17 cellular contexts compared by ENCODE assay signal in the genomic region with DNA sequence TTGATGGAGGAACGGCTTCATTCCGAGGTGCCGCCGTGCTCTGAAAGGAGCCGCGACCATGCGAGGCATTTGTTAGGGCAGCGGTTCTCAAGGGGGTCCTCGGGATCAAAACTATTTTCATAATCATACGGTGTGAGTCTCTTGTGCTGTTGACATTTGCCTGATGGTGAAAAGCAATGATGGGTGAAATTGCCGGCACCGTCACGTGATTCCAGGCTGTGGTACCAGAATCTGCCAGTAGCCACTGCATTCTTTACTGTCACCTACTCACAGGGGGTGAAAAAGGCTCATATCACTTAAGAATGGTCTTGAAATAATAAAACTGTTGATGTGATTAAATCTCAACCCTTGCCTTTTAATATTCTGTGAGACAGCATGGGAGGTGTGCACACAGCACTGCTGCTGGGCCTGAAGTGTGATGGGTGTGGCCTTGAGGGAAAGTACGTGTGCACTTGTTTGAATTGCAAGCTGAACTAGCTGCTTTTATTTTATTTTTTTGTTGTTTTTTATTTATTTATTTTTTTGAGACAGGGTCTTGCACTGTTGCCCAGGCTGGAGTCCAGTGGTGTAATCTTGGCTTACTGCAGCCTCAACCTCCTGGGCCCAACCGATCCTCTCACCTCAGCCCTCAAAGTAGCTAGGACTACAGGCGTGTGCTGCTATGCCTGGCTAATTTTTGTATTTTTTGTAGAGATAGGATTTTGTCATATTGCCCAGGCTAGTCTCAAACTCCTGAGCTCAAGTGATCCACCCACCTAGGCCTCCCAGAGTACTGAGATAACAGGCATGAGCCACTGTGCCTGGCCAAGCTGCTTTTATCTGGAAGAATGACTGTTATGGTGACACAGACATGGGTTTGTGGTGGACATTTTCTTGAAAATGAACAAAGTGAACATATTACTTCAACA. TPM values are rescaled to one million over a fixed set of nuclear protein-coding genes. Genes with fewer than 3 reads are reported as not detected.
A peak's percentile ranks its signal among the peaks of the same experiment; 100 is the strongest.
DNase-seq lines count a peak whose midpoint lies in the region; ATAC-seq and TF ChIP-seq lines count a peak whose summit lies in the region.
"Had no signal": no experiment of that assay in that cellular context is flagged by ENCODE, and none has a peak within 500 bp of the region (broad histone marks: within the 10 kb centered on the region; RNA-seq: fewer than 3 reads in every experiment).

No MANE protein-coding gene starts in this region.

- H2AFZ ChIP-seq in smooth muscle cell (ENCODE audit: low read depth): no peak overlapping the region
- H2AFZ ChIP-seq: PC-9 had no signal

- H3K27me3 Mint-ChIP-seq in activated CD4-positive, alpha-beta memory T cell treated with anti-CD3 and anti-CD28 coated beads for 36 hours: no peaks in the 10 kb centered on the region
- no peaks in the 10 kb centered on the region for H3K27me3 Mint-ChIP-seq in activated CD4-positive, alpha-beta memory T cell treated with anti-CD3 and anti-CD28 coated beads, Interleukin-2, amount 10 ng/mL, durations not matched to agents 7 days and 5 days
- H3K27me3 Mint-ChIP-seq in central memory CD8-positive, alpha-beta T cell: no peaks in the 10 kb centered on the region
- H3K27me3 Mint-ChIP-seq in endothelial cell (ENCODE audit: unreplicated experiment): no peaks in the 10 kb centered on the region
- H3K27me3 Mint-ChIP-seq: activated CD4-positive, alpha-beta T cell treated with anti-CD3 and anti-CD28 coated beads, Interleukin-2, amount 10 ng/mL, durations not matched to agents 24 days and 14 days had no signal

- ATAC-seq in central memory CD8-positive, alpha-beta T cell (replicated peaks; ENCODE audit: extremely low read depth, poor library complexity, severe bottlenecking): peak; percentile 69
- ATAC-seq in GM18502 (IDR thresholded peaks at IDR 0.05; ENCODE audit: poor library complexity, unreplicated experiment) (no peak), HG02571 (IDR thresholded peaks at IDR 0.05; ENCODE audit: unreplicated experiment) (no peak)
- ATAC-seq: pancreas had no signal

- no peak overlapping the region for H3K9ac ChIP-seq in smooth muscle cell (ENCODE audit: low read depth)

- peak; percentile 26 for DNase-seq in activated CD4-positive, alpha-beta memory T cell treated with anti-CD3 and anti-CD28 coated beads for 36 hours
- DNase-seq in activated CD4-positive, alpha-beta memory T cell treated with anti-CD3 and anti-CD28 coated beads, Interleukin-2, amount 10 ng/mL, durations not matched to agents 7 days and 5 days: no peak
- DNase-seq in NCI-H2171 (lab: John Stamatoyannopoulos, UW): peak; percentile 26
- no peak for DNase-seq in central memory CD8-positive, alpha-beta T cell (ENCODE audit: low spot score in 2 of 2)
- DNase-seq in smooth muscle cell (lab: John Stamatoyannopoulos, UW; ENCODE audit: unreplicated experiment): no peak
- DNase-seq in endothelial cell (ENCODE audit: low spot score): no peak
- DNase-seq: activated CD4-positive, alpha-beta T cell treated with anti-CD3 and anti-CD28 coated beads, Interleukin-2, amount 10 ng/mL, durations not matched to agents 24 days and 14 days; Caco-2; effector memory CD4-positive, alpha-beta T cell; foreskin fibroblast; midbrain; NCI-H446 treated with DMSO at 0.1 percent for 48 hours; pancreas; PC-9 had no signal

- H4K20me1 ChIP-seq in smooth muscle cell (ENCODE audit: low read depth): peaks cover 54% of the 10 kb centered on the region

- TF ChIP-seq CTCF in smooth muscle cell (IDR thresholded peaks at IDR 0.05; ENCODE audit: borderline replicate concordance, insufficient read depth, poor library complexity, severe bottlenecking) (no peak), endothelial cell (IDR thresholded peaks at IDR 0.05; ENCODE audit: unreplicated experiment) (no peak)

- CTCF ChIA-PET in activated CD4-positive, alpha-beta memory T cell treated with anti-CD3 and anti-CD28 coated beads for 36 hours (lab: Charles Lee): interaction anchor here (0.8 to 1.3 kb wide), 3 partner anchors 45 to 128 kb away, joined by 3 read pairs; a partner anchor contains a TSS
- CTCF ChIA-PET in activated CD4-positive, alpha-beta memory T cell treated with anti-CD3 and anti-CD28 coated beads, Interleukin-2, amount 10 ng/mL, durations not matched to agents 7 days and 5 days (lab: Charles Lee): interaction anchor here (1.3 to 7.6 kb wide), 3 partner anchors 13 to 130 kb away, joined by 3 to 75 read pairs (median 6); no protein-coding TSS in a partner anchor

- no peaks in the 10 kb centered on the region for H3K79me2 ChIP-seq in smooth muscle cell (ENCODE audit: low read depth)

- H3K9me3 Mint-ChIP-seq in activated CD4-positive, alpha-beta memory T cell treated with anti-CD3 and anti-CD28 coated beads for 36 hours: no peaks in the 10 kb centered on the region
- H3K9me3 Mint-ChIP-seq in activated CD4-positive, alpha-beta memory T cell treated with anti-CD3 and anti-CD28 coated beads, Interleukin-2, amount 10 ng/mL, durations not matched to agents 7 days and 5 days: no peaks in the 10 kb centered on the region
- H3K9me3 Mint-ChIP-seq in central memory CD8-positive, alpha-beta T cell: no peaks in the 10 kb centered on the region
- H3K9me3 Mint-ChIP-seq in endothelial cell (ENCODE audit: unreplicated experiment): no peaks in the 10 kb centered on the region
- H3K9me3 Mint-ChIP-seq: activated CD4-positive, alpha-beta T cell treated with anti-CD3 and anti-CD28 coated beads, Interleukin-2, amount 10 ng/mL, durations not matched to agents 24 days and 14 days had no signal

- peaks cover 27% of the 10 kb centered on the region for H3F3A ChIP-seq in smooth muscle cell (ENCODE audit: low read depth)

- H3K27ac Mint-ChIP-seq in activated CD4-positive, alpha-beta memory T cell treated with anti-CD3 and anti-CD28 coated beads for 36 hours: no peak overlapping the region
- H3K27ac Mint-ChIP-seq in activated CD4-positive, alpha-beta memory T cell treated with anti-CD3 and anti-CD28 coated beads, Interleukin-2, amount 10 ng/mL, durations not matched to agents 7 days and 5 days: no peak overlapping the region
- H3K27ac Mint-ChIP-seq in central memory CD8-positive, alpha-beta T cell (ENCODE audit: low read depth): no peak overlapping the region
- H3K27ac Mint-ChIP-seq in endothelial cell (ENCODE audit: unreplicated experiment): no peak overlapping the region

- POLR2A ChIA-PET in activated CD4-positive, alpha-beta memory T cell treated with anti-CD3 and anti-CD28 coated beads for 36 hours (lab: Charles Lee): interaction anchor here (0.6 to 1.6 kb wide), 2 partner anchors 15 to 26 kb away, joined by 3 to 7 read pairs; no protein-coding TSS in a partner anchor
- POLR2A ChIA-PET in activated CD4-positive, alpha-beta memory T cell treated with anti-CD3 and anti-CD28 coated beads, Interleukin-2, amount 10 ng/mL, durations not matched to agents 7 days and 5 days (lab: Charles Lee): interaction anchor here (1.1 kb wide), 1 partner anchor 16 kb away, joined by 6 read pairs; no protein-coding TSS in a partner anchor

- WGBS in smooth muscle cell (ENCODE audit: low lambda C conversion rate): 89% methylated on average over 16 of the region's 16 CpGs

- H3K4me3 ChIP-seq in smooth muscle cell: no peak overlapping the region
- H3K4me3 ChIP-seq: pancreas, PC-9, thoracic aorta had no signal

- H3K36me3 ChIP-seq in smooth muscle cell (ENCODE audit: low read depth): no peaks in the 10 kb centered on the region

- H3K27ac ChIP-seq in smooth muscle cell (ENCODE audit: low read depth): peak overlapping the region; percentile 43
- H3K27ac ChIP-seq: pancreas, PC-9, thoracic aorta had no signal

- H3K4me2 ChIP-seq in smooth muscle cell: peak overlapping the region; percentile 4
- H3K4me2 ChIP-seq: PC-9 had no signal

- H3K4me1 Mint-ChIP-seq in activated CD4-positive, alpha-beta memory T cell treated with anti-CD3 and anti-CD28 coated beads for 36 hours (ENCODE audit: low read depth): peaks cover 28% of the 10 kb centered on the region
- peaks cover 30% of the 10 kb centered on the region for H3K4me1 Mint-ChIP-seq in activated CD4-positive, alpha-beta memory T cell treated with anti-CD3 and anti-CD28 coated beads, Interleukin-2, amount 10 ng/mL, durations not matched to agents 7 days and 5 days
- peaks cover 18% of the 10 kb centered on the region for H3K4me1 Mint-ChIP-seq in central memory CD8-positive, alpha-beta T cell
- H3K4me1 Mint-ChIP-seq in endothelial cell (ENCODE audit: unreplicated experiment): no peaks in the 10 kb centered on the region

- no peak overlapping the region for H3K4me3 Mint-ChIP-seq in activated CD4-positive, alpha-beta memory T cell treated with anti-CD3 and anti-CD28 coated beads for 36 hours
- no peak overlapping the region for H3K4me3 Mint-ChIP-seq in activated CD4-positive, alpha-beta memory T cell treated with anti-CD3 and anti-CD28 coated beads, Interleukin-2, amount 10 ng/mL, durations not matched to agents 7 days and 5 days
- no peak overlapping the region for H3K4me3 Mint-ChIP-seq in central memory CD8-positive, alpha-beta T cell
- H3K4me3 Mint-ChIP-seq in endothelial cell (ENCODE audit: unreplicated experiment): no peak overlapping the region
- H3K4me3 Mint-ChIP-seq: activated CD4-positive, alpha-beta T cell treated with anti-CD3 and anti-CD28 coated beads, Interleukin-2, amount 10 ng/mL, durations not matched to agents 24 days and 14 days had no signal

- no peaks in the 10 kb centered on the region for H3K27me3 ChIP-seq in smooth muscle cell (ENCODE audit: low read depth)
- H3K27me3 ChIP-seq: pancreas had no signal

- no peaks in the 10 kb centered on the region for H3K9me3 ChIP-seq in smooth muscle cell (replicated peaks; ENCODE audit: low read depth)
- H3K9me3 ChIP-seq: Caco-2, pancreas, thoracic aorta had no signal

- intact Hi-C loops in activated CD4-positive, alpha-beta memory T cell treated with anti-CD3 and anti-CD28 coated beads for 36 hours (cut with micrococcal nuclease): no loop called here

- peaks cover 14% of the 10 kb centered on the region for H3K4me1 ChIP-seq in smooth muscle cell (ENCODE audit: low read depth)
- H3K4me1 ChIP-seq: Caco-2, pancreas had no signal

- peaks cover 21% of the 10 kb centered on the region for H3K36me3 Mint-ChIP-seq in activated CD4-positive, alpha-beta memory T cell treated with anti-CD3 and anti-CD28 coated beads for 36 hours
- peaks cover 28% of the 10 kb centered on the region for H3K36me3 Mint-ChIP-seq in activated CD4-positive, alpha-beta memory T cell treated with anti-CD3 and anti-CD28 coated beads, Interleukin-2, amount 10 ng/mL, durations not matched to agents 7 days and 5 days (ENCODE audit: low read depth)
- H3K36me3 Mint-ChIP-seq in central memory CD8-positive, alpha-beta T cell (ENCODE audit: insufficient read depth): peaks cover 17% of the 10 kb centered on the region
- peaks cover 15% of the 10 kb centered on the region for H3K36me3 Mint-ChIP-seq in endothelial cell (ENCODE audit: low read depth, unreplicated experiment)

RNA-seq across cellular contexts. Expression of a gene that starts 58.8 kb away (rescaled TPM):
- total RNA-seq in activated CD4-positive, alpha-beta memory T cell treated with anti-CD3 and anti-CD28 coated beads for 36 hours: 10 to 100 TPM; 20.7 to 22.8 TPM
- 10 to 100 TPM; 25.1 to 26.3 TPM for total RNA-seq in activated CD4-positive, alpha-beta memory T cell treated with anti-CD3 and anti-CD28 coated beads, Interleukin-2, amount 10 ng/mL, durations not matched to agents 7 days and 5 days
- total RNA-seq in smooth muscle cell: 42.7 and 42.9 TPM in 2 replicates
- 16.2 and 19.1 TPM in 2 replicates for polyA plus RNA-seq in smooth muscle cell
- total RNA-seq in endothelial cell (ENCODE audit: unreplicated experiment): 63.5 TPM

RNA-seq across cellular contexts. Expression of a gene that starts 59.7 kb away (rescaled TPM):
- 10 to 100 TPM; 26.8 to 29.1 TPM for total RNA-seq in activated CD4-positive, alpha-beta memory T cell treated with anti-CD3 and anti-CD28 coated beads for 36 hours
- total RNA-seq in activated CD4-positive, alpha-beta memory T cell treated with anti-CD3 and anti-CD28 coated beads, Interleukin-2, amount 10 ng/mL, durations not matched to agents 7 days and 5 days: 1 to 10 TPM; 2.8 to 3.1 TPM
- total RNA-seq in smooth muscle cell: 28.0 and 39.8 TPM in 2 replicates
- polyA plus RNA-seq in smooth muscle cell: 49.7 and 59.3 TPM in 2 replicates
- 20.1 TPM for total RNA-seq in endothelial cell (ENCODE audit: unreplicated experiment)

Comparison
In these comparisons a context has a peak if more than half of its experiments do, and no peak if none do; other contexts are left out.
1. DNase-seq: peak in activated CD4-positive, alpha-beta memory T cell treated with anti-CD3 and anti-CD28 coated beads for 36 hours (single experiment) and NCI-H2171 (single experiment); none in activated CD4-positive, alpha-beta memory T cell treated with anti-CD3 and anti-CD28 coated beads, Interleukin-2, amount 10 ng/mL, durations not matched to agents 7 days and 5 days (single experiment), central memory CD8-positive, alpha-beta T cell (0 of 2), smooth muscle cell (single experiment) and endothelial cell (single experiment).